ENCODE assay signal across 16 cellular contexts in genomic region chr2:131047920-131048560, GRCh38.
"Had no signal": no experiment of that assay in that cellular context is flagged by ENCODE, and none has a peak within 500 bp of the region (broad histone marks: within the 10 kb centered on the region; RNA-seq: fewer than 3 reads in every experiment).

No MANE protein-coding gene starts in this region.

- H3K27ac Mint-ChIP-seq: activated CD4-positive, alpha-beta memory T cell treated with anti-CD3 and anti-CD28 coated beads, Interleukin-2, amount 10 ng/mL, durations not matched to agents 7 days and 5 days; activated naive CD4-positive, alpha-beta T cell treated with anti-CD3 and anti-CD28 coated beads for 36 hours had no signal

- H3K27me3 Mint-ChIP-seq: activated CD4-positive, alpha-beta memory T cell treated with anti-CD3 and anti-CD28 coated beads, Interleukin-2, amount 10 ng/mL, durations not matched to agents 7 days and 5 days; T-cell had no signal

- DNase-seq: activated CD4-positive, alpha-beta memory T cell treated with anti-CD3 and anti-CD28 coated beads, Interleukin-2, amount 10 ng/mL, durations not matched to agents 7 days and 5 days; activated CD4-positive, alpha-beta T cell treated with anti-CD3 and anti-CD28 coated beads for 1 hour; activated naive CD4-positive, alpha-beta T cell treated with anti-CD3 and anti-CD28 coated beads for 36 hours; central memory CD4-positive, alpha-beta T cell; islet precursor cell; SK-N-SH; stimulated activated CD4-positive, alpha-beta T cell treated with anti-CD3 and anti-CD28 coated beads, Interleukin-1b, Interleukin-23, amount 100 ng/mL, for 48 hours; T-cell; upper lobe of right lung had no signal

- H3K9me3 Mint-ChIP-seq: activated CD4-positive, alpha-beta memory T cell treated with anti-CD3 and anti-CD28 coated beads, Interleukin-2, amount 10 ng/mL, durations not matched to agents 7 days and 5 days; activated naive CD4-positive, alpha-beta T cell treated with anti-CD3 and anti-CD28 coated beads for 36 hours; T-cell had no signal

- ATAC-seq: left lobe of liver, T-cell, upper lobe of right lung had no signal

- H3K4me3 Mint-ChIP-seq: activated CD4-positive, alpha-beta memory T cell treated with anti-CD3 and anti-CD28 coated beads, Interleukin-2, amount 10 ng/mL, durations not matched to agents 7 days and 5 days; activated naive CD4-positive, alpha-beta T cell treated with anti-CD3 and anti-CD28 coated beads for 36 hours; T-cell had no signal

- H3K4me1 Mint-ChIP-seq: activated CD4-positive, alpha-beta memory T cell treated with anti-CD3 and anti-CD28 coated beads, Interleukin-2, amount 10 ng/mL, durations not matched to agents 7 days and 5 days had no signal

- H3K27ac ChIP-seq: coronary artery, esophagus muscularis mucosa, hepatocyte, ovary, sigmoid colon, thoracic aorta, upper lobe of right lung had no signal
